In the genomic region with DNA sequence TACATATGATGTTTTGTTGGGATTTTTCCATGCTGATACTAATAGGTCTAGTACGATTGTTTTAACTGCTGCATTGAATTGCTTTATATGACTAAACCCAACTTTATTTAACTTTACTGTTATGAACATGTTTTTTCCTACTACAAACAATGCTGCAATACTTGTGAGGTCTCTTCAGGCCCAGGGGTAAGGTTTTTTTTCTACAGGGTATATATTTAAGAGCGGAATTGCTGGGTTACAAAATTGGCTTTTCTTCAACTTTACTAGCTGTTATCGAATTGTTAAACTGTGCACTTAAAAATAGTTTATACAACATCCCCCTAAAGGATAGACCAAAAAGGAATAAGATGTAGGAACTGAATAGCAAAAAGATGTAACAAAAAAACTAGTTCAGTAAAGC, we compare ENCODE assay signal across 6 cellular contexts.
"Had no signal": no experiment of that assay in that cellular context is flagged by ENCODE, and none has a peak within 500 bp of the region (broad histone marks: within the 10 kb centered on the region; RNA-seq: fewer than 3 reads in every experiment).

No MANE protein-coding gene starts in this region.

- ATAC-seq: HepG2, K562 had no signal

- H3K27ac ChIP-seq: HL-60 had no signal

- H3K27ac Mint-ChIP-seq: IgD-negative memory B cell had no signal

- H3K4me1 Mint-ChIP-seq: IgD-negative memory B cell had no signal

- H3K36me3 Mint-ChIP-seq: IgD-negative memory B cell had no signal

- H3K4me3 ChIP-seq: K562 had no signal

- DNase-seq: IMR-90, KBM-7 had no signal

- H3K4me3 Mint-ChIP-seq: IgD-negative memory B cell had no signal
